In the genomic region with DNA sequence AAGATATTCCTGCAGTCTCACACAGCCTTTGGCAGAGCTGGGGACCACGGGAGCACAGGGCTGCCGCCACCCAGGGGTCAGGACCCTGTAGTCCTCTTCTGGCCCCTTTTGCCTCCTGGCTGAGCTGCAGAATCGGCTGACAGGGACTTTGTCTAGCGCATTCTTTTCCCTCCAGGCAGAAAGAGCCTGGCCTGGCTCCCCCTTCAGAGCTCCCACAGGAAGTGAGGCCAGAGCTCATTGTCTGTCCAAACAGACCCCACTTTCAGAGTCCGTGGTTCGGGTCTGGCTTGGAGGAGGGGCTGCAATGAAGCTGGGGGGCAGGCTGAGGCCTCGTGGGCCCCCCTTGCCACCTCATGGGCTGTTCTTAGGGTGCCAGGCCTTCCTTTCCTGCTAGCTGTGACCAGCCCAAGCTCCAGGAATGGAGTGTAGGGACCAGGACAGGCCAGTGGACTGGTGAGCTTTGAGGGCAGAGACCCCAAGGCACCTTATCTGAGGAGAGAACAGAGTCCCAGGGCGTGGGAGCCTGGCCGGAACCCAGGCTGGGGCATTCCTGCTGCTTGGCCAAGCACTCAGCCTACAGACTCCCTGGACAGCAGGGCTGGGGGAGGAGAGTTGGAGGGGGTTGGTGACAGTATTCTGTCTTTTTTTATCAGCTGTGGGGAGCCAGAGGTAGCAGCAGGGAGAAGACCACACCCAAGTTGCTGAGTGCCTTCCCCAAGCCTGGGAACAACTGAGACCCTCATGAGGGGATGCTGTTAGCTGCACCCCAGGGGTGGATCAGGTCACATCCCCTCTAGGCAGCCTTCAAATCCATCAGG, we compare ENCODE assay signal across 9 cellular contexts. TPM values are rescaled to one million over a fixed set of nuclear protein-coding genes. Genes with fewer than 3 reads are reported as not detected.
DNase-seq lines count a peak whose midpoint lies in the region; ATAC-seq and TF ChIP-seq lines count a peak whose summit lies in the region.
"Had no signal": no experiment of that assay in that cellular context is flagged by ENCODE, and none has a peak within 500 bp of the region (broad histone marks: within the 10 kb centered on the region; RNA-seq: fewer than 3 reads in every experiment).

No MANE protein-coding gene starts in this region.

- H3K9me3 ChIP-seq in AG04450 (ENCODE audit: control insufficient read depth, insufficient read depth, low read length) (peaks cover 17% of the 10 kb centered on the region), OCI-LY1 (ENCODE audit: low read length) (no peaks in the 10 kb centered on the region), neural progenitor cell (ENCODE audit: low read depth) (no peaks in the 10 kb centered on the region)

- CTCF ChIA-PET in AG04450 (lab: Charles Lee): interaction anchor here (0.6 to 2.3 kb wide), 5 partner anchors 10 to 287 kb away, joined by 3 to 17 read pairs (median 6); no protein-coding TSS in a partner anchor

- TF ChIP-seq CTCF in AG04450 (IDR thresholded peaks at IDR 0.05; ENCODE audit: low read depth, low read length) (0 out of 2 replicates have a peak, but pooled peaks have one; percentile 3), OCI-LY1 (IDR thresholded peaks at IDR 0.05; ENCODE audit: low read length) (no peak), neural progenitor cell (IDR thresholded peaks at IDR 0.05) (no peak)

- H3K4me3 ChIP-seq in AG04450 (ENCODE audit: low read depth, low read length): no peak overlapping the region
- peak overlapping the region; percentile 39 for H3K4me3 ChIP-seq in OCI-LY1 (ENCODE audit: low read depth, low read length, poor library complexity, severe bottlenecking)
- peak overlapping the region; percentile 31 for H3K4me3 ChIP-seq in neural progenitor cell

- H3K4me3 Mint-ChIP-seq in neural progenitor cell: peak overlapping the region; percentile 67

- H3K27ac ChIP-seq in AG04450 (ENCODE audit: low read depth, low read length) (peak overlapping the region; percentile 39), OCI-LY1 (ENCODE audit: low read depth, low read length, poor library complexity, severe bottlenecking) (no peak overlapping the region), neural progenitor cell (peak overlapping the region; percentile 87)

- peaks cover 67% of the 10 kb centered on the region for H3K4me1 Mint-ChIP-seq in neural progenitor cell

- H2AFZ ChIP-seq in OCI-LY1 (ENCODE audit: low read length) (no peak overlapping the region), neural progenitor cell (replicated peaks) (peak overlapping the region; percentile 37)

- H3K9ac ChIP-seq in OCI-LY1 (ENCODE audit: low read length): peak overlapping the region; percentile 48; the same call in 1 of the 2 replicates
- no peak overlapping the region for H3K9ac ChIP-seq in neural progenitor cell

- POLR2A ChIA-PET in AG04450 (lab: Yijun Ruan, JAX): interaction anchor here (1.0 kb wide), 1 partner anchor 29 kb away, joined by 4 read pairs; a partner anchor contains a TSS

- H3K9me2 ChIP-seq in OCI-LY1 (ENCODE audit: low read depth, low read length): no peaks in the 10 kb centered on the region

- no peaks in the 10 kb centered on the region for H3K79me2 ChIP-seq in OCI-LY1 (ENCODE audit: insufficient read depth, low read length)
- H3K79me2 ChIP-seq in neural progenitor cell (ENCODE audit: low read depth): peaks cover 86% of the 10 kb centered on the region

- ATAC-seq in GM19452 (IDR thresholded peaks at IDR 0.05; ENCODE audit: unreplicated experiment): no peak
- no peak for ATAC-seq in GM19463 (IDR thresholded peaks at IDR 0.05; ENCODE audit: unreplicated experiment)

- H3K9me3 Mint-ChIP-seq in neural progenitor cell: peaks cover 23% of the 10 kb centered on the region

- H3K36me3 ChIP-seq in OCI-LY1 (ENCODE audit: insufficient read depth, low read length): no peaks in the 10 kb centered on the region
- H3K36me3 ChIP-seq in neural progenitor cell: no peaks in the 10 kb centered on the region

- H3K4me2 ChIP-seq in OCI-LY1 (ENCODE audit: low read length) (peak overlapping the region; percentile 60), neural progenitor cell (peak overlapping the region; percentile 72)

- H3F3A ChIP-seq in OCI-LY1 (ENCODE audit: insufficient read depth, low read length): no peaks in the 10 kb centered on the region
- H3F3A ChIP-seq in neural progenitor cell (ENCODE audit: low read depth): peaks cover 42% of the 10 kb centered on the region

- peak overlapping the region; percentile 89 for H3K27ac Mint-ChIP-seq in neural progenitor cell

- no peak for DNase-seq in AG04450 (ENCODE audit: low read depth, low spot score)
- peak; percentile 88 for DNase-seq in foreskin melanocyte
- DNase-seq in neural progenitor cell (ENCODE audit: low spot score): peak; percentile 77
- no peak for DNase-seq in SW480 (ENCODE audit: low spot score)
- no peak for DNase-seq in NCI-H187 (lab: John Stamatoyannopoulos, UW)
- DNase-seq: activated CD8-positive, alpha-beta memory T cell treated with anti-CD3 and anti-CD28 coated beads, Interleukin-2, amount 50 U/mL, for 4 hours had no signal

- H4K20me1 ChIP-seq in OCI-LY1 (ENCODE audit: insufficient read depth, low read length) (no peaks in the 10 kb centered on the region), neural progenitor cell (ENCODE audit: low read depth) (peaks cover 4% of the 10 kb centered on the region)

- H3K27me3 Mint-ChIP-seq in neural progenitor cell (ENCODE audit: insufficient read depth, low read depth): peaks cover 7% of the 10 kb centered on the region

- H3K4me1 ChIP-seq in OCI-LY1 (ENCODE audit: insufficient read depth, low read length, severe bottlenecking) (peaks cover 21% of the 10 kb centered on the region), neural progenitor cell (peaks cover 53% of the 10 kb centered on the region)

- H3K36me3 Mint-ChIP-seq in neural progenitor cell: peaks cover 39% of the 10 kb centered on the region

- H3K27me3 ChIP-seq in AG04450 (ENCODE audit: control insufficient read depth, insufficient read depth, low read length): no peaks in the 10 kb centered on the region
- no peaks in the 10 kb centered on the region for H3K27me3 ChIP-seq in OCI-LY1 (ENCODE audit: insufficient read depth, low read length)
- H3K27me3 ChIP-seq in neural progenitor cell: peaks cover 3% of the 10 kb centered on the region

RNA-seq across cellular contexts. Expression of a gene that starts 4.7 kb away (rescaled TPM):
- polyA plus RNA-seq in AG04450 (2011; rRNA removed): 1.1 and 1.8 TPM in 2 replicates
- polyA minus RNA-seq in AG04450 (2011; rRNA and poly(A)+ RNA removed): 5.1 and 7.2 TPM in 2 replicates
- 11.1 and 26.5 TPM in 2 replicates for total RNA-seq in neural progenitor cell (ENCODE audit: low replicate concordance)

RNA-seq across cellular contexts. Expression of a gene that starts 28.9 kb away (rescaled TPM):
- 17.3 and 18.5 TPM in 2 replicates for polyA plus RNA-seq in AG04450 (2011; rRNA removed)
- polyA minus RNA-seq in AG04450 (2011; rRNA and poly(A)+ RNA removed): 15.7 and 17.7 TPM in 2 replicates
- 78.1 and 134 TPM in 2 replicates for total RNA-seq in neural progenitor cell (ENCODE audit: low replicate concordance)

RNA-seq across cellular contexts. Expression of a gene that starts 40.3 kb away (rescaled TPM):
- polyA plus RNA-seq in AG04450 (2011; rRNA removed): 301 and 332 TPM in 2 replicates
- 195 and 210 TPM in 2 replicates for polyA minus RNA-seq in AG04450 (2011; rRNA and poly(A)+ RNA removed)
- 118 and 128 TPM in 2 replicates for total RNA-seq in neural progenitor cell (ENCODE audit: low replicate concordance)

RNA-seq across cellular contexts. Expression of a gene that starts 52.8 kb away (rescaled TPM):
- polyA plus RNA-seq in AG04450 (2011; rRNA removed): not detected in 2 replicates
- polyA minus RNA-seq in AG04450 (2011; rRNA and poly(A)+ RNA removed): not detected in 2 replicates
- not detected in 2 replicates for total RNA-seq in neural progenitor cell (ENCODE audit: low replicate concordance)

Comparison
In these comparisons a context has a peak if more than half of its experiments do, and no peak if none do; other contexts are left out.
1. DNase-seq: peak in foreskin melanocyte (single experiment) and neural progenitor cell (single experiment); none in AG04450 (single experiment), SW480 (single experiment) and NCI-H187 (0 of 2).